24 cellular contexts compared by ENCODE assay signal in genomic region chr9:110121170-110121569, GRCh38.
DNase-seq lines count a peak whose midpoint lies in the region; ATAC-seq, FAIRE-seq and TF ChIP-seq lines count a peak whose summit lies in the region.
"Had no signal": no experiment of that assay in that cellular context is flagged by ENCODE, and none has a peak within 500 bp of the region (broad histone marks: within the 10 kb centered on the region; RNA-seq: fewer than 3 reads in every experiment).

No MANE protein-coding gene starts in this region.

- TF ChIP-seq CTCF in cardiac muscle cell (IDR thresholded peaks at IDR 0.05; ENCODE audit: low read depth, low read length) (no peak), RWPE2 (IDR thresholded peaks at IDR 0.05; ENCODE audit: poor library complexity, severe bottlenecking) (no peak), keratinocyte (optimal IDR thresholded peaks at IDR 0.05 in 1 of 3, IDR thresholded peaks at IDR 0.05 in 1 of 3, conservative IDR thresholded peaks at IDR 0.05 in 1 of 3; ENCODE audit: extremely low read depth in 1 of 3, insufficient read depth in 2 of 3, low read length in 3 of 3) (no peak)

- no peak overlapping the region for H3K4me3 ChIP-seq in cardiac muscle cell
- H3K4me3 ChIP-seq in RWPE2 (ENCODE audit: severe bottlenecking): no peak overlapping the region
- no peak overlapping the region for H3K4me3 ChIP-seq in keratinocyte (ENCODE audit: control insufficient read depth in 2 of 3, extremely low read depth in 1 of 3, insufficient read depth in 2 of 3, low read depth in 1 of 3, low read length in 3 of 3)
- H3K4me3 ChIP-seq in subcutaneous abdominal adipose tissue (ENCODE audit: low read depth in 1 of 5, low read length in 5 of 5): no peak overlapping the region
- H3K4me3 ChIP-seq: heart left ventricle, sigmoid colon had no signal

- H3K36me3 ChIP-seq in cardiac muscle cell (no peaks in the 10 kb centered on the region), RWPE2 (ENCODE audit: low read depth) (peaks cover 8% of the 10 kb centered on the region), keratinocyte (ENCODE audit: control insufficient read depth in 2 of 2, extremely low read depth in 1 of 2, insufficient read depth in 2 of 2, low read length in 2 of 2) (peaks cover 2 to 6% of the 10 kb centered on the region in 2 experiments), subcutaneous abdominal adipose tissue (ENCODE audit: control insufficient read depth in 5 of 5, insufficient read depth in 5 of 5, low read length in 5 of 5) (no peaks in the 10 kb centered on the region)
- H3K36me3 ChIP-seq: BE2C, sigmoid colon, WERI-Rb-1 had no signal

- peak; percentile 9 for FAIRE-seq in keratinocyte (lab: Jason Lieb, UNC)
- FAIRE-seq: GM18507, H54, urothelium cell line had no signal

- H4K20me1 ChIP-seq in keratinocyte (ENCODE audit: control insufficient read depth, extremely low read depth, insufficient read depth, low read length): peaks cover 14% of the 10 kb centered on the region

- H3K9me3 ChIP-seq in cardiac muscle cell (ENCODE audit: low read depth) (no peaks in the 10 kb centered on the region), RWPE2 (ENCODE audit: severe bottlenecking) (no peaks in the 10 kb centered on the region), keratinocyte (ENCODE audit: control insufficient read depth, low read depth, low read length) (no peaks in the 10 kb centered on the region), subcutaneous abdominal adipose tissue (ENCODE audit: control insufficient read depth in 5 of 5, low read length in 5 of 5) (no peaks in the 10 kb centered on the region)
- H3K9me3 ChIP-seq: BE2C, heart left ventricle, sigmoid colon had no signal

- H3K4me1 ChIP-seq in cardiac muscle cell (ENCODE audit: low read depth) (peaks cover 40% of the 10 kb centered on the region), RWPE2 (ENCODE audit: insufficient read depth, poor library complexity, severe bottlenecking) (peaks cover 31% of the 10 kb centered on the region), keratinocyte (ENCODE audit: control insufficient read depth, extremely low read depth, insufficient read depth, low read length) (peaks cover 32% of the 10 kb centered on the region), subcutaneous abdominal adipose tissue (ENCODE audit: control insufficient read depth in 5 of 5, insufficient read depth in 5 of 5, low read length in 5 of 5) (peaks cover 9 to 66% (median 34%) of the 10 kb centered on the region in 5 donors)
- H3K4me1 ChIP-seq: BE2C had no signal

- no peak for ATAC-seq in left cardiac atrium
- ATAC-seq in RWPE2 (ENCODE audit: low read depth): no peak
- ATAC-seq: activated naive CD4-positive, alpha-beta T cell treated with anti-CD3 and anti-CD28 coated beads, Interleukin-2, amount 50 U/mL, for 72 hours; activated T-helper 17 cell treated with anti-CD3 and anti-CD28 coated beads, Interleukin-2, amount 50 U/mL, for 72 hours; heart left ventricle had no signal

- peaks cover 95% of the 10 kb centered on the region for H3K79me2 ChIP-seq in keratinocyte (ENCODE audit: control insufficient read depth, insufficient read depth, low read length)

- H3K9me1 ChIP-seq in keratinocyte (ENCODE audit: control insufficient read depth, extremely low read depth, insufficient read depth, low read length): peaks cover 5% of the 10 kb centered on the region

- intact Hi-C loops in left cardiac atrium (cut with DNase I): no loop called here

- no peak overlapping the region for H2AFZ ChIP-seq in keratinocyte (ENCODE audit: control insufficient read depth, low read length)

- no peak overlapping the region for H3K9ac ChIP-seq in keratinocyte (ENCODE audit: control insufficient read depth, extremely low read depth, insufficient read depth, low read length)
- no peak overlapping the region for H3K9ac ChIP-seq in subcutaneous abdominal adipose tissue (ENCODE audit: low read length in 5 of 5)

- H3K4me2 ChIP-seq in keratinocyte (ENCODE audit: control insufficient read depth, extremely low read depth, insufficient read depth, low read depth, low read length): peak overlapping the region; percentile 6

- DNase-seq in cardiac muscle cell (ENCODE audit: low read depth in 1 of 2, low spot score in 1 of 2): no peak
- DNase-seq in left cardiac atrium: no peak
- DNase-seq in RWPE2 (ENCODE audit: low spot score): no peak
- no peak for DNase-seq in keratinocyte (ENCODE audit: low read depth, low spot score)
- DNase-seq in ureter (ENCODE audit: low spot score): no peak
- no peak for DNase-seq in NCI-H510A (lab: John Stamatoyannopoulos, UW)
- DNase-seq in retina: no peak
- DNase-seq: activated CD4-positive, alpha-beta T cell treated with anti-CD3 and anti-CD28 coated beads, Interleukin-2, amount 50 U/mL, for 1 hour; aorta; BE2C; DMS53; heart left ventricle; midbrain; NCI-H748 treated with DMSO at 0.1 percent for 48 hours; sigmoid colon; substantia nigra; T-helper 9 cell; WERI-Rb-1 had no signal

- dilution Hi-C loops in keratinocyte (cut with MboI; ENCODE audit: extremely low pct_ligation_motif_present, low sequenced_read_pairs): no loop called here

- no peaks in the 10 kb centered on the region for H3K27me3 ChIP-seq in cardiac muscle cell
- no peaks in the 10 kb centered on the region for H3K27me3 ChIP-seq in RWPE2 (ENCODE audit: insufficient read depth, poor library complexity, severe bottlenecking)
- H3K27me3 ChIP-seq in keratinocyte (ENCODE audit: control insufficient read depth, extremely low read depth, insufficient read depth, low read length): no peaks in the 10 kb centered on the region
- H3K27me3 ChIP-seq in subcutaneous abdominal adipose tissue (ENCODE audit: control insufficient read depth in 5 of 5, insufficient read depth in 4 of 5, low read length in 5 of 5): no peaks in the 10 kb centered on the region
- H3K27me3 ChIP-seq: BE2C, heart left ventricle, sigmoid colon had no signal

- H3K27ac ChIP-seq in cardiac muscle cell (peak overlapping the region; percentile 96), RWPE2 (ENCODE audit: poor library complexity, severe bottlenecking) (peak overlapping the region; percentile 20), keratinocyte (ENCODE audit: control insufficient read depth, insufficient read depth, low read length) (peak overlapping the region; percentile 1), subcutaneous abdominal adipose tissue (ENCODE audit: low read depth, low read length) (peak overlapping the region; percentile 42)
- H3K27ac ChIP-seq: heart left ventricle, sigmoid colon, WERI-Rb-1 had no signal

Comparison
In these comparisons a context has a peak if more than half of its experiments do, and no peak if none do; other contexts are left out.
1. H3K27ac ChIP-seq: peak in every context shown above with its lines; median percentile 96 in cardiac muscle cell; 42 in subcutaneous abdominal adipose tissue; 20 in RWPE2; 1 in keratinocyte.